Comparison of ENCODE assay signal across 26 cellular contexts in the genomic region with DNA sequence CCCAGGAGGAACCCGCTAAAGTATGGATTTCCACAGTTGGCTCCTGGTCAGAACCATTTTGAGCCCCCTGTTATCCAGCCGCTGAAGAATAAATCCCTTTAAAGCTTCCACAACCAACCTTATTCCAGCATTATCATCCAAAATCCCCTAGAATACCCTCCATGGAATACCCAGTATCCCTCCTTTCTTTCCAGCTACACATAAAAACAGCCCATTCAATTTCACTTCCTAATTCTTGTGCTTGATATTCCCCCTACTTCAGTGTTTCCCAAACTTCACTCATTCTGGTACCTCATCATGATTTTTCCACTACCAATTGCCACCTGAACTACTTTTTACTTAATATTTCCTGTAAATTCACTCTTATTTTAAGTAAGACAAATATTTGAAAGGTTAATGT. TPM values are rescaled to one million over a fixed set of nuclear protein-coding genes. Genes with fewer than 3 reads are reported as not detected.
"Had no signal": no experiment of that assay in that cellular context is flagged by ENCODE, and none has a peak within 500 bp of the region (broad histone marks: within the 10 kb centered on the region; RNA-seq: fewer than 3 reads in every experiment).

No MANE protein-coding gene starts in this region.

- H3K36me3 ChIP-seq: esophagus squamous epithelium, left lung, lower lobe of right lung, neural progenitor cell, sigmoid colon, transverse colon had no signal

- DNase-seq: activated CD4-positive, alpha-beta T cell treated with anti-CD3 and anti-CD28 coated beads for 48 hours; activated CD4-positive, alpha-beta T cell treated with anti-CD3 and anti-CD28 coated beads, Interleukin-2, amount 50 U/mL, for 48 hours; activated CD8-positive, alpha-beta memory T cell treated with anti-CD3 and anti-CD28 coated beads for 24 hours; activated effector memory CD4-positive, alpha-beta T cell treated with Interleukin-2 at 50 U/mL for 16 hours; activated naive CD4-positive, alpha-beta T cell treated with Interleukin-2 at 50 U/mL for 16 hours; anterior cingulate cortex; dermis blood vessel endothelial cell; effector CD4-positive, alpha-beta T cell; esophagus squamous epithelium; left lung; mesenchymal stem cell; naive thymus-derived CD8-positive, alpha-beta T cell; occipital lobe; psoas muscle; sigmoid colon; small intestine; stimulated activated CD4-positive, alpha-beta T cell treated with anti-CD3 and anti-CD28 coated beads, Interleukin-1b, Interleukin-23, amount 100 ng/mL, for 48 hours; stimulated activated CD4-positive, alpha-beta T cell treated with anti-CD3 and anti-CD28 coated beads, Interleukin-4, amount 100 ng/mL, for 4 hours; stimulated activated CD8-positive, alpha-beta memory T cell treated with anti-CD3 and anti-CD28 coated beads, Interleukin-4, amount 100 ng/mL, for 48 hours; stimulated activated naive B cell treated with anti-CD40 and anti-IgM and Interleukin-4, amounts not matched to agents 10 μg/mL and 1 μg/mL and 100 μg/mL, for 72 hours; T-helper 9 cell; transverse colon had no signal

- ATAC-seq: left lung; naive thymus-derived CD8-positive, alpha-beta T cell; psoas muscle; stimulated activated naive B cell treated with anti-CD40 and anti-IgM and Interleukin-4, amounts not matched to agents 10 μg/mL and 1 μg/mL and 100 μg/mL, for 72 hours had no signal

- H2AFZ ChIP-seq: neural progenitor cell, parathyroid adenoma had no signal

- H3K4me3 ChIP-seq: esophagus squamous epithelium, lower lobe of right lung, neural progenitor cell, psoas muscle, sigmoid colon, transverse colon had no signal

- H3K27ac ChIP-seq: esophagus squamous epithelium, left lung, lower lobe of right lung, neural progenitor cell, parathyroid adenoma, psoas muscle, sigmoid colon, transverse colon, VCaP had no signal

- H3K9me3 ChIP-seq: lower lobe of right lung, psoas muscle, sigmoid colon had no signal

- H3K79me2 ChIP-seq: parathyroid adenoma had no signal

- H3K4me2 ChIP-seq: neural progenitor cell had no signal

- H3K4me1 ChIP-seq: parathyroid adenoma, psoas muscle, sigmoid colon had no signal

- H3K27me3 ChIP-seq: esophagus squamous epithelium, left lung, neural progenitor cell, sigmoid colon, transverse colon had no signal

RNA-seq across cellular contexts. Expression of gene MACC1, which starts 3.1 kb away (rescaled TPM):
- polyA plus RNA-seq: naive thymus-derived CD8-positive, alpha-beta T cell had no signal
